6 cellular contexts compared by ENCODE assay signal in the genomic region with DNA sequence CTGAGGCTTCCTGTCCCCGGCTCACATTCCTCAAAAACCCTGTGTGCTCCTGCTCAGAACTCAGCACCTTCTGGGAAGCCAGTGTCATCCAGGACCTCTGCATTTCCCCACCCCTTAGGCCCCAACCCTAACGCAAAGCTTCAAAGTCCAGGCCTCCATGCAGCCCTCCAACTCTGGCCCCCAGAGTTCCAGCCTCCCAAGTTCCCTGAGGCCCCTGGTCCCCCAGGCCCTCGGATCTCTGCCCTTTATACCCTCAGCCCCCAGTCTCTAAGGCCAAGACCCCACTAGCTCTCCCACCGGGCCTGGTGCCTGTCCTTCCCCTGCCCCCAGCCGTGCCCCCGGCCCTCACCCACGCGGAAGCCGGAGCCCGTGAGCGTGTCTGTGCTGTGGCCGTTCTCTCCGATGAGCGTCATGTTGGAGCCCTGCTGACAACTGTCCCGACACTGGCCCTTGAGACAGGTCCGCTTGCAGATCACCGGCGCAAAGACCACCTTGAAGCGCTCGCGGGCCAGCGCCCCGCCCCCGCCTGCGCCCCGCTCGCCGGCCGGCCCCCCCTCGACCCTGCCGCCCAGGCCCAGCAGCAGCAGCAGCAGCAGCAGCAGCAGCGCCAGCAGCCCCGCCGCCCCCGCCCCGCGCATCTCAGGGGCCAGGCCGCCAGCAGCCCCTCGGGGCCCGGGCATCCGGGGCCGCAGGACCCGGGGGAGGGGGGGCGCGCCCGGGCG. TPM values are rescaled to one million over a fixed set of nuclear protein-coding genes. Genes with fewer than 3 reads are reported as not detected.
DNase-seq lines count a peak whose midpoint lies in the region; ATAC-seq and TF ChIP-seq lines count a peak whose summit lies in the region.

No MANE protein-coding gene starts in this region.

- peaks cover 9% of the 10 kb centered on the region for H3K27me3 ChIP-seq in OCI-LY3 (ENCODE audit: low read depth, low read length)

- intact Hi-C loops in sciatic nerve (cut with DNase I): no loop called here

- peak overlapping the region; percentile 83 for H3K4me2 ChIP-seq in OCI-LY3 (ENCODE audit: low read length)

- no peaks in the 10 kb centered on the region for H3K36me3 ChIP-seq in OCI-LY3 (replicated peaks; ENCODE audit: low read depth, low read length)

- no peak for TF ChIP-seq CTCF in OCI-LY3 (IDR thresholded peaks at IDR 0.05; ENCODE audit: low read depth, low read length)

- peaks cover 7% of the 10 kb centered on the region for H3K4me1 ChIP-seq in OCI-LY3 (ENCODE audit: low read length)

- peak overlapping the region; percentile 69 for H3K9ac ChIP-seq in OCI-LY3 (ENCODE audit: low read length)

- no peak overlapping the region for H3K27ac ChIP-seq in OCI-LY3 (ENCODE audit: low read length)

- ATAC-seq in sciatic nerve (no peak), GM21360 (IDR thresholded peaks at IDR 0.05; ENCODE audit: unreplicated experiment) (no peak), GM18867 (IDR thresholded peaks at IDR 0.05; ENCODE audit: unreplicated experiment) (no peak)

- H3K79me2 ChIP-seq in OCI-LY3 (ENCODE audit: low read length): no peaks in the 10 kb centered on the region

- no peaks in the 10 kb centered on the region for H3K9me3 ChIP-seq in OCI-LY3 (ENCODE audit: insufficient read depth, low read length)

- peak overlapping the region; percentile 80 for H3K4me3 ChIP-seq in OCI-LY3 (ENCODE audit: low read length)

- no peak overlapping the region for H2AFZ ChIP-seq in OCI-LY3 (ENCODE audit: low read depth, low read length)

- DNase-seq in effector CD4-positive, alpha-beta T cell: peak; percentile 4
- DNase-seq in sciatic nerve (ENCODE audit: low spot score): peak; percentile 70
- DNase-seq in putamen (ENCODE audit: low spot score): no peak

- no peaks in the 10 kb centered on the region for H4K20me1 ChIP-seq in OCI-LY3 (ENCODE audit: insufficient read depth, low read length)

RNA-seq across cellular contexts. Expression of gene LTBP3, which starts 0.7 kb away (rescaled TPM):
- 306 TPM for total RNA-seq in sciatic nerve

RNA-seq across cellular contexts. Expression of gene ZNRD2, which starts 12.8 kb away (rescaled TPM):
- total RNA-seq in sciatic nerve: 23.7 TPM

RNA-seq across cellular contexts. Expression of gene FAM89B, which starts 14.9 kb away (rescaled TPM):
- total RNA-seq in sciatic nerve: 44.1 TPM

RNA-seq across cellular contexts. Expression of gene EHBP1L1, which starts 18.4 kb away (rescaled TPM):
- 149 TPM for total RNA-seq in sciatic nerve

RNA-seq across cellular contexts. Expression of gene SCYL1, which starts 32.6 kb away (rescaled TPM):
- 64.0 TPM for total RNA-seq in sciatic nerve
